Comparison of ENCODE assay signal across 13 cellular contexts in the genomic region with DNA sequence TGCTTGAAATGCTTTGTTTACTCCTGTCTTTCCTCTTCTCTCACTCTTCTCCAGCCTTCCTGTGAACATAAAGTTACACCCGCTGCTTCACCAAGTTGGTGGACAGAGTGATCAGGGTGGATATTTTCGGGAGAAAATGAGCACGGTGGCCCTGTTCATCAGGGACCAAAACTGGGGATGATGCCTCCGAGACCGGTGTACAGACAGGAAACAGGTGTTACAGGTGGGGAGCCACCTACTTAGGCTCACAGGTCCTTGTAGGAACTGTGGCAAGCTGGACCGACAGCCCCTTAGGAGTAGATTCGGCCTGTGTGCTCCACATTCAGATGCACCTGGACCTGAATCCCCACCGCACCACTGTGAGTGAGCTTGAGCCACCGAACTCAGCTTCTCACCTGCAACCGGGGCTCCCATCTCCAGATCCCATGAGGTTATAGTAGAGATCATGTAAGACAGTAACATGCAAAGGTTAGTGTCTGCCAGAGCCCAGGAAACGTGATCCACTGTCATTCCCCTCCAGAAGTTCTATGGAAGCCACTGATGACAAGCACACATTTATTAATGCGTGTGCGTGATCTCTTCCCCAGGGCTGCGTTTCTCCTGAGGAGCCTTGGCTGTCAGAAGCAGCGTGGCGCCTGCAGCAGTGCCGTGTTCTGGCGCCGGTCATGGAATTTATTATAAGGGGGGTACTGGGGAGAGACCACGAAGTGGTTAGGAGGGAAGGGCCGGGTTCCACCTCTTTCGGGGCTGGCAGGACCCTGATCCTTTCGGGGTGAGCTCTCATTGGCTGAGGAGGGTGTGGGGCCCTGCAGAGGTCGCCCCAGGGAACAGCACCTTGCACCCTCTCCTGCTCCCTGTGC.
DNase-seq lines count a peak whose midpoint lies in the region; ATAC-seq and TF ChIP-seq lines count a peak whose summit lies in the region.
"Had no signal": no experiment of that assay in that cellular context is flagged by ENCODE, and none has a peak within 500 bp of the region (broad histone marks: within the 10 kb centered on the region; RNA-seq: fewer than 3 reads in every experiment).

No MANE protein-coding gene starts in this region.

- no peak overlapping the region for H2BK15ac ChIP-seq in neuronal stem cell (ENCODE audit: low read length)

- H2AK5ac ChIP-seq in neuronal stem cell (ENCODE audit: low read depth, low read length) = no peak overlapping the region

- no peak for TF ChIP-seq CTCF in psoas muscle (IDR thresholded peaks at IDR 0.05)
- no peak for TF ChIP-seq CTCF in nephron progenitor cell (IDR thresholded peaks at IDR 0.05)

- H4K8ac ChIP-seq in neuronal stem cell (ENCODE audit: low read depth, low read length) = no peak overlapping the region

- no peaks in the 10 kb centered on the region for H3K9me3 Mint-ChIP-seq in nephron progenitor cell

- no peak overlapping the region for H2AFZ ChIP-seq in neuronal stem cell (ENCODE audit: low read length)

- no peak for ATAC-seq in left cardiac atrium
- no peak for ATAC-seq in left ventricle myocardium superior
- no peak for ATAC-seq in psoas muscle

- peaks cover 52% of the 10 kb centered on the region for H3K4me1 Mint-ChIP-seq in nephron progenitor cell

- H2BK12ac ChIP-seq in neuronal stem cell (ENCODE audit: low read length) = no peak overlapping the region

- no peak overlapping the region for H3K4me3 Mint-ChIP-seq in nephron progenitor cell

- no peak overlapping the region for H3K27ac ChIP-seq in neuronal stem cell (replicated peaks; ENCODE audit: low read length)
- no peak overlapping the region for H3K27ac ChIP-seq in psoas muscle
- H3K27ac ChIP-seq: 22Rv1, KMS-11 had no signal

- H3K18ac ChIP-seq in neuronal stem cell (ENCODE audit: low read length) = peak overlapping the region; percentile 22

- H3K4me2 ChIP-seq in neuronal stem cell (ENCODE audit: insufficient read depth, low read length, poor library complexity, severe bottlenecking) = no peak overlapping the region
- H3K4me2 ChIP-seq: KMS-11 had no signal

- no peak overlapping the region for H4K91ac ChIP-seq in neuronal stem cell (ENCODE audit: low read depth, low read length, poor library complexity)

- H3K36me3 ChIP-seq in neuronal stem cell (replicated peaks in 1 of 2; ENCODE audit: control insufficient read depth in 2 of 2, insufficient read depth in 2 of 2, low read length in 2 of 2) (no peaks in the 10 kb centered on the region), psoas muscle (ENCODE audit: insufficient read depth in 1 of 2, low read depth in 1 of 2) (no peaks in the 10 kb centered on the region)

- intact Hi-C loops in left cardiac atrium (cut with DNase I) (no loop called here), left ventricle myocardium superior (cut with micrococcal nuclease) (no loop called here), psoas muscle (cut with DNase I) (no loop called here)

- no peak overlapping the region for H2BK120ac ChIP-seq in neuronal stem cell (ENCODE audit: low read depth, low read length)

- H3K79me1 ChIP-seq in neuronal stem cell (ENCODE audit: low read depth, low read length) = no peaks in the 10 kb centered on the region

- no peak overlapping the region for H3K27ac Mint-ChIP-seq in nephron progenitor cell

- H3K4ac ChIP-seq in neuronal stem cell (ENCODE audit: low read length) = no peak overlapping the region

- H3K4me3 ChIP-seq in neuronal stem cell (ENCODE audit: low read length in 2 of 2) (peak overlapping the region in 1 of 2 donors; percentile 10), psoas muscle (no peak overlapping the region)

- H3K27me3 ChIP-seq in neuronal stem cell (ENCODE audit: control insufficient read depth in 3 of 3, insufficient read depth in 3 of 3, low read depth in 1 of 3, low read length in 3 of 3) = peaks cover 0 to 31% (median 0%) of the 10 kb centered on the region in 3 experiments
- no peaks in the 10 kb centered on the region for H3K27me3 ChIP-seq in psoas muscle (ENCODE audit: insufficient read depth in 3 of 3, low read length in 2 of 3)

- H3K9me3 ChIP-seq in neuronal stem cell (replicated peaks in 1 of 2; ENCODE audit: control insufficient read depth in 2 of 2, insufficient read depth in 1 of 2, low read depth in 1 of 2, low read length in 2 of 2) = peaks cover 0 to 4% of the 10 kb centered on the region in 2 donors
- no peaks in the 10 kb centered on the region for H3K9me3 ChIP-seq in psoas muscle

- peak; percentile 64 for DNase-seq in DMS53 (lab: John Stamatoyannopoulos, UW)
- no peak for DNase-seq in DMS53 treated with DMSO at 0.1 percent for 48 hours (lab: John Stamatoyannopoulos, UW; ENCODE audit: unreplicated experiment)
- peak; percentile 2 for DNase-seq in left cardiac atrium
- no peak for DNase-seq in left ventricle myocardium superior
- no peak for DNase-seq in neuronal stem cell (ENCODE audit: low spot score)
- DNase-seq in NCI-H2196 (lab: John Stamatoyannopoulos, UW; ENCODE audit: unreplicated experiment) = no peak
- DNase-seq in psoas muscle = no peak
- DNase-seq in nephron progenitor cell = no peak
- DNase-seq: EL, NCI-H1092, NCI-H187 treated with DMSO at 0.1 percent for 48 hours had no signal

- no peak overlapping the region for H3K23ac ChIP-seq in neuronal stem cell (ENCODE audit: low read depth, low read length, poor library complexity)

- no peaks in the 10 kb centered on the region for H3K36me3 Mint-ChIP-seq in nephron progenitor cell (ENCODE audit: low read depth)

- H3K27me3 Mint-ChIP-seq in nephron progenitor cell (ENCODE audit: low read depth, poor library complexity) = peaks cover 26% of the 10 kb centered on the region

- H3K4me1 ChIP-seq in neuronal stem cell (ENCODE audit: control insufficient read depth in 2 of 2, insufficient read depth in 1 of 2, low read depth in 1 of 2, low read length in 2 of 2) (no peaks in the 10 kb centered on the region), psoas muscle (no peaks in the 10 kb centered on the region)

- H3K14ac ChIP-seq in neuronal stem cell (ENCODE audit: low read length) = no peak overlapping the region

- H3K9ac ChIP-seq in neuronal stem cell (ENCODE audit: low read depth, low read length, poor library complexity) = no peak overlapping the region
- H3K9ac ChIP-seq: KMS-11 had no signal

- WGBS in neuronal stem cell (ENCODE audit: extremely low coverage in 2 of 2, insufficient read length in 2 of 2, insufficient replicate concordance in 1 of 2), 2 donors = no CpG with 5 or more reads among the region's 24 CpGs
- 80 to 85% (median 81%) methylated on average over 24 of the region's 24 CpGs for WGBS in psoas muscle, 3 donors

- H2BK5ac ChIP-seq in neuronal stem cell (ENCODE audit: low read length) = no peak overlapping the region

Comparison
In these comparisons a context has a peak if more than half of its experiments do, and no peak if none do; other contexts are left out.
1. DNase-seq: peak in DMS53 (single experiment) and left cardiac atrium (single experiment); none in DMS53 treated with DMSO at 0.1 percent for 48 hours (single experiment), left ventricle myocardium superior (single experiment), neuronal stem cell (single experiment), NCI-H2196 (single experiment), psoas muscle (0 of 2) and nephron progenitor cell (single experiment).